Comparison of ENCODE assay signal across 26 cellular contexts in the genomic region with DNA sequence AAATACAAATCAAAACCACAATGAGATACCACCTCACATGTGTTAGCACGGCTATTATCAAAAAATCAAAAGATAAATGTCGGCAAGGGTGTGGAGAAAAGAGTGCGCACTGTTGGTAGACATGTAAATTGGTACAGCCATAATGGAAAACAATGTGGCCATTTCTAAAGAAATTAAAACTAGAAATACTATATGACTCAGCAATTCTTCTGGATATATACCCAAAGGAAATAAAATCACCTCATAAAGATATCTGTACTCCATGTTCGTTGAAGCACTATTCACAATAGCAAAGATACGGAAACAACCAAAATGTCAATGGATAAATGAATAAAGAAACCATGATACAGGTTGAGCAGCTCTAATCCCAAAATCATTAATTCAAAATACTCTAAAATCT.
"Had no signal": no experiment of that assay in that cellular context is flagged by ENCODE, and none has a peak within 500 bp of the region (broad histone marks: within the 10 kb centered on the region; RNA-seq: fewer than 3 reads in every experiment).

No MANE protein-coding gene starts in this region.

- H3K27me3 Mint-ChIP-seq: activated CD4-positive, alpha-beta memory T cell treated with anti-CD3 and anti-CD28 coated beads for 36 hours; brain had no signal

- H3K4me3 ChIP-seq: SJSA1 had no signal

- H3K4me1 Mint-ChIP-seq: brain had no signal

- H3K4me3 Mint-ChIP-seq: activated CD4-positive, alpha-beta memory T cell treated with anti-CD3 and anti-CD28 coated beads for 36 hours; activated naive CD4-positive, alpha-beta T cell treated with anti-CD3 and anti-CD28 coated beads for 36 hours; brain; T-helper 1 cell treated with Interleukin-12 subunit alpha and Interleukin-12 subunit beta and Interleukin-4 antibody, amounts not matched to agents 30 μg/mL and 1 μg/mL, for 36 hours; T-helper 2 cell treated with Interferon-gamma antibody and Interleukin-4, amounts not matched to agents 5 μg/mL and 100 μg/mL, for 36 hours had no signal

- H3K9ac ChIP-seq: SK-N-SH had no signal

- H3K27ac ChIP-seq: SJSA1 had no signal

- H3K27ac Mint-ChIP-seq: activated CD4-positive, alpha-beta memory T cell treated with anti-CD3 and anti-CD28 coated beads for 36 hours; activated naive CD4-positive, alpha-beta T cell treated with anti-CD3 and anti-CD28 coated beads, Interleukin-2, amount 50 U/mL, for 72 hours; activated T-helper 1 cell treated with anti-CD3 and anti-CD28 coated beads, Interleukin-12 subunit alpha, Interleukin-12 subunit beta, Interleukin-2, Interleukin-4 antibody, amounts not matched to agents 30 ng/mL and 10 ng/mL and 1 ng/mL, durations not matched to agents 14 hours and 24 hours and 36 hours; brain; T-helper 1 cell treated with Interleukin-12 subunit alpha and Interleukin-12 subunit beta and Interleukin-4 antibody, amounts not matched to agents 30 μg/mL and 1 μg/mL, for 36 hours; T-helper 2 cell treated with Interferon-gamma antibody and Interleukin-4, amounts not matched to agents 5 μg/mL and 100 μg/mL, for 36 hours had no signal

- H3K4me2 ChIP-seq: SK-N-SH had no signal

- DNase-seq: activated CD4-positive, alpha-beta memory T cell treated with anti-CD3 and anti-CD28 coated beads for 36 hours; activated CD4-positive, alpha-beta T cell treated with anti-CD3 and anti-CD28 coated beads, Interleukin-2, amount 50 U/mL, for 1 hour; activated gamma-delta T cell treated with Interleukin-2 at 50 U/mL for 16 hours; activated naive CD4-positive, alpha-beta T cell treated with anti-CD3 and anti-CD28 coated beads for 36 hours; activated T-cell treated with anti-CD3 and anti-CD28 coated beads, Interleukin-2, amount 50 U/mL, for 1 hour; caudate nucleus; cerebellar nuclear complex; MM.1S; MV-4-11; NCI-H1092; NCI-H1436 treated with DMSO at 0.1 percent for 48 hours; NCI-H1694 treated with DMSO at 0.1 percent for 48 hours; NCI-H2029; NCI-H345; NCI-H524 treated with DMSO at 0.1 percent for 48 hours; SHP77 treated with DMSO at 0.1 percent for 48 hours; SK-N-SH had no signal

- H3K9me3 ChIP-seq: SJSA1 had no signal

- ATAC-seq: activated naive CD4-positive, alpha-beta T cell treated with anti-CD3 and anti-CD28 coated beads, Interleukin-2, amount 50 U/mL, for 72 hours; Panc1 had no signal

- FAIRE-seq: bronchial epithelial cell, TTC549 had no signal

- H3K27me3 ChIP-seq: SJSA1 had no signal
